In genomic region chr15:64460737-64461576, GRCh38 we compare ENCODE assay signal across 1 cellular context.
TF ChIP-seq lines count a peak whose summit lies in the region.

No MANE protein-coding gene starts in this region.

TF ChIP-seq in HepG2, 621 proteins besides CTCF, POLR2A, EP300 and RAD21 (continued from another document and continues in another):
- TF ChIP-seq ZNF710 (CRISPR knock-in tag; IDR thresholded peaks at IDR 0.05; ENCODE audit: borderline replicate concordance) (0 out of 2 replicates have a peak, but pooled peaks have one; percentile 5), KDM5A (IDR thresholded peaks at IDR 0.05; ENCODE audit: borderline replicate concordance, low read length) (no peak), CREB3 (CRISPR knock-in tag; IDR thresholded peaks at IDR 0.05) (no peak), KDM5B (CRISPR knock-in tag; IDR thresholded peaks at IDR 0.05; ENCODE audit: borderline replicate concordance) (0 out of 2 replicates have a peak, but pooled peaks have one; percentile 9), ZBTB7A (CRISPR knock-in tag; IDR thresholded peaks at IDR 0.05) (no peak), ZNF629 (CRISPR knock-in tag; conservative IDR thresholded peaks at IDR 0.05) (no peak), PRDM15 (CRISPR knock-in tag; IDR thresholded peaks at IDR 0.05) (peak; percentile 36), CBX5 (CRISPR knock-in tag; IDR thresholded peaks at IDR 0.05; ENCODE audit: borderline replicate concordance) (no peak), HDAC1 (CRISPR knock-in tag; IDR thresholded peaks at IDR 0.05) (0 out of 2 replicates have a peak, but pooled peaks have one; percentile 24), KMT2A (CRISPR knock-in tag; IDR thresholded peaks at IDR 0.05) (no peak), HIC2 (CRISPR knock-in tag; IDR thresholded peaks at IDR 0.05; ENCODE audit: low read depth) (no peak), TCF12 (IDR thresholded peaks at IDR 0.05) (no peak), TCF12 (CRISPR knock-in tag; IDR thresholded peaks at IDR 0.05) (0 out of 2 replicates have a peak, but pooled peaks have one; percentile 58), FOXK1 (CRISPR knock-in tag; IDR thresholded peaks at IDR 0.05; ENCODE audit: borderline replicate concordance, low read depth) (no peak; the same call in 1 of the 2 replicates), ARNT2 (CRISPR knock-in tag; IDR thresholded peaks at IDR 0.05; ENCODE audit: low read depth) (no peak), YY1 (IDR thresholded peaks at IDR 0.05; ENCODE audit: insufficient read depth, insufficient replicate concordance, low read depth, low read length) (no peak), PATZ1 (CRISPR knock-in tag; IDR thresholded peaks at IDR 0.05) (peak; percentile 59), ZNF432 (CRISPR knock-in tag; IDR thresholded peaks at IDR 0.05; ENCODE audit: borderline replicate concordance) (no peak), MAX (IDR thresholded peaks at IDR 0.05) (no peak), SNAPC4 (CRISPR knock-in tag; IDR thresholded peaks at IDR 0.05) (no peak), MTA1 (CRISPR knock-in tag; IDR thresholded peaks at IDR 0.05; ENCODE audit: borderline replicate concordance) (no peak), EED (CRISPR knock-in tag; IDR thresholded peaks at IDR 0.05) (no peak), NCOA5 (CRISPR knock-in tag; IDR thresholded peaks at IDR 0.05) (no peak), FOSL2 (CRISPR knock-in tag; IDR thresholded peaks at IDR 0.05) (0 out of 2 replicates have a peak, but pooled peaks have one; percentile 3), ZNF281 (CRISPR knock-in tag; IDR thresholded peaks at IDR 0.05; ENCODE audit: borderline replicate concordance) (0 out of 2 replicates have a peak, but pooled peaks have one; percentile 12), ZNF20 (CRISPR knock-in tag; IDR thresholded peaks at IDR 0.05) (0 out of 2 replicates have a peak, but pooled peaks have one; percentile 13), ZNF878 (CRISPR knock-in tag; IDR thresholded peaks at IDR 0.05) (no peak), ZNF597 (CRISPR knock-in tag; IDR thresholded peaks at IDR 0.05) (no peak), ZNF784 (CRISPR knock-in tag; IDR thresholded peaks at IDR 0.05; ENCODE audit: borderline replicate concordance) (no peak), ZNF263 (CRISPR knock-in tag; IDR thresholded peaks at IDR 0.05) (peak; percentile 87; the same call in 1 of the 2 replicates), FOXP4 (CRISPR knock-in tag; IDR thresholded peaks at IDR 0.05) (0 out of 2 replicates have a peak, but pooled peaks have one; percentile 5)
